Comparison of ENCODE assay signal across 8 cellular contexts in genomic region chr11:123654566-123655081, GRCh38. TPM values are rescaled to one million over a fixed set of nuclear protein-coding genes. Genes with fewer than 3 reads are reported as not detected.
DNase-seq lines count a peak whose midpoint lies in the region; TF ChIP-seq lines count a peak whose summit lies in the region.

A gene with protein sequence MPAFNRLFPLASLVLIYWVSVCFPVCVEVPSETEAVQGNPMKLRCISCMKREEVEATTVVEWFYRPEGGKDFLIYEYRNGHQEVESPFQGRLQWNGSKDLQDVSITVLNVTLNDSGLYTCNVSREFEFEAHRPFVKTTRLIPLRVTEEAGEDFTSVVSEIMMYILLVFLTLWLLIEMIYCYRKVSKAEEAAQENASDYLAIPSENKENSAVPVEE (minus strand): TSS chr11:123654624. CDS start chr11:123653801, 823 bp downstream.

- no peaks in the 10 kb centered on the region for H3K9me3 ChIP-seq in muscle layer of duodenum (ENCODE audit: control insufficient read depth in 1 of 2, low read length in 2 of 2)
- no peaks in the 10 kb centered on the region for H3K9me3 ChIP-seq in tibial nerve

- H3K4me3 ChIP-seq in fibroblast of mammary gland (ENCODE audit: control insufficient read depth, low read depth, low read length) (peak within 1 kb of the TSS; percentile 47), muscle layer of duodenum (ENCODE audit: low read depth in 1 of 2, low read length in 2 of 2) (peak within 1 kb of the TSS; percentile 58 to 85), tibial nerve (peak within 1 kb of the TSS; percentile 30 to 57 (median 42))

- H3K27me3 Mint-ChIP-seq in activated CD4-positive, alpha-beta memory T cell treated with anti-CD3 and anti-CD28 coated beads, Interleukin-2, amount 10 ng/mL, durations not matched to agents 7 days and 5 days = peaks cover 49% of the 10 kb centered on the region

- H3K27me3 ChIP-seq in muscle layer of duodenum (ENCODE audit: low read depth, low read length) (peaks cover 18% of the 10 kb centered on the region), tibial nerve (peaks cover 0 to 47% of the 10 kb centered on the region in 2 donors)

- peaks cover 9% of the 10 kb centered on the region for H3K36me3 Mint-ChIP-seq in activated CD4-positive, alpha-beta memory T cell treated with anti-CD3 and anti-CD28 coated beads, Interleukin-2, amount 10 ng/mL, durations not matched to agents 7 days and 5 days (ENCODE audit: low read depth)

- no peaks in the 10 kb centered on the region for H3K36me3 ChIP-seq in muscle layer of duodenum (ENCODE audit: control insufficient read depth in 1 of 2, insufficient read depth in 2 of 2, low read length in 2 of 2)
- H3K36me3 ChIP-seq in tibial nerve = no peaks in the 10 kb centered on the region

- H3K4me1 ChIP-seq in muscle layer of duodenum (ENCODE audit: control insufficient read depth in 1 of 2, insufficient read depth in 2 of 2, low read length in 2 of 2) (peaks cover 0 to 12% of the 10 kb centered on the region in 2 donors), tibial nerve (peaks cover 0 to 20% (median 6%) of the 10 kb centered on the region in 4 donors)

- H3K4me1 Mint-ChIP-seq in activated CD4-positive, alpha-beta memory T cell treated with anti-CD3 and anti-CD28 coated beads, Interleukin-2, amount 10 ng/mL, durations not matched to agents 7 days and 5 days = peaks cover 21% of the 10 kb centered on the region

- no peak within 1 kb of the TSS for H3K27ac Mint-ChIP-seq in activated CD4-positive, alpha-beta memory T cell treated with anti-CD3 and anti-CD28 coated beads, Interleukin-2, amount 10 ng/mL, durations not matched to agents 7 days and 5 days

- in situ Hi-C loops in GM13977 (cut with MboI; ENCODE audit: low pct_unique_long_range_greater_than_20kb, low sequenced_read_pairs, unreplicated experiment) = no loop called here

- TF ChIP-seq EP300 in tibial nerve (IDR thresholded peaks at IDR 0.05) = no peak

- TF ChIP-seq POLR2A in tibial nerve (IDR thresholded peaks at IDR 0.05) = no peak

- DNase-seq in A172 (ENCODE audit: low spot score) (peak; percentile 13), GM13977 (ENCODE audit: low spot score) (peak; percentile 64), NCI-H1930 (lab: John Stamatoyannopoulos, UW) (peak; percentile 73 to 87), fibroblast of mammary gland (ENCODE audit: low read depth) (peak; percentile 39), tibial nerve (ENCODE audit: low spot score in 2 of 2) (no peak), cortex of kidney (lab: John Stamatoyannopoulos, UW) (no peak)
- no peak for DNase-seq in activated CD4-positive, alpha-beta memory T cell treated with anti-CD3 and anti-CD28 coated beads, Interleukin-2, amount 10 ng/mL, durations not matched to agents 7 days and 5 days

- H3K9me3 Mint-ChIP-seq in activated CD4-positive, alpha-beta memory T cell treated with anti-CD3 and anti-CD28 coated beads, Interleukin-2, amount 10 ng/mL, durations not matched to agents 7 days and 5 days = peaks cover 12% of the 10 kb centered on the region

- CTCF ChIA-PET in activated CD4-positive, alpha-beta memory T cell treated with anti-CD3 and anti-CD28 coated beads, Interleukin-2, amount 10 ng/mL, durations not matched to agents 7 days and 5 days (lab: Charles Lee) = interaction anchor here (1.0 to 3.9 kb wide), 3 partner anchors 53 to 81 kb away, joined by 4 to 14 read pairs (median 6); no protein-coding TSS in a partner anchor

- WGBS in tibial nerve, 2 donors = 1 to 2% methylated on average over 24 to 34 of the region's 44 CpGs

- POLR2A ChIA-PET in activated CD4-positive, alpha-beta memory T cell treated with anti-CD3 and anti-CD28 coated beads, Interleukin-2, amount 10 ng/mL, durations not matched to agents 7 days and 5 days (lab: Charles Lee) = no interaction called here

- TF ChIP-seq CTCF in GM13977 (IDR thresholded peaks at IDR 0.05; ENCODE audit: extremely low read depth, insufficient read depth, missing control alignments) (no peak), fibroblast of mammary gland (conservative IDR thresholded peaks at IDR 0.05; ENCODE audit: control insufficient read depth, insufficient read depth, low read depth, low read length) (no peak), tibial nerve (IDR thresholded peaks at IDR 0.05) (no peak)

- peak within 1 kb of the TSS; percentile 48 for H3K4me3 Mint-ChIP-seq in activated CD4-positive, alpha-beta memory T cell treated with anti-CD3 and anti-CD28 coated beads, Interleukin-2, amount 10 ng/mL, durations not matched to agents 7 days and 5 days

- H3K27ac ChIP-seq in muscle layer of duodenum (ENCODE audit: low read length) (peak within 1 kb of the TSS; percentile 26), tibial nerve (no peak within 1 kb of the TSS)

RNA-seq across cellular contexts. Expression of the gene that starts here (rescaled TPM):
- 0.05 and 0.10 TPM in 2 replicates for total RNA-seq in A172 (2014; rRNA removed; shearing (Covaris generic))
- total RNA-seq in activated CD4-positive, alpha-beta memory T cell treated with anti-CD3 and anti-CD28 coated beads, Interleukin-2, amount 10 ng/mL, durations not matched to agents 7 days and 5 days = under 1 TPM in 1 of 2 experiments, not detected in 1; 0.03 TPM
- 1 to 10 TPM in 2 of 4 donors, under 1 TPM in 2; under 0.01 to 3.6 (median 1.3) TPM for total RNA-seq in tibial nerve

Comparison
In these comparisons a context has a peak if more than half of its experiments do, and no peak if none do; other contexts are left out.
1. Peak in DNase-seq in A172; RNA of the gene not detected or under 1 TPM.
2. DNase-seq: peak in GM13977 (single experiment), NCI-H1930 (2 of 2) and fibroblast of mammary gland (single experiment); none in activated CD4-positive, alpha-beta memory T cell treated with anti-CD3 and anti-CD28 coated beads, Interleukin-2, amount 10 ng/mL, durations not matched to agents 7 days and 5 days (single experiment), tibial nerve (0 of 2) and cortex of kidney (single experiment).
3. Peak in every context shown above with its lines, with median percentiles within 50 percentile points of each other: H3K4me3 ChIP-seq.